Comparison of ENCODE assay signal across 8 cellular contexts in the genomic region with DNA sequence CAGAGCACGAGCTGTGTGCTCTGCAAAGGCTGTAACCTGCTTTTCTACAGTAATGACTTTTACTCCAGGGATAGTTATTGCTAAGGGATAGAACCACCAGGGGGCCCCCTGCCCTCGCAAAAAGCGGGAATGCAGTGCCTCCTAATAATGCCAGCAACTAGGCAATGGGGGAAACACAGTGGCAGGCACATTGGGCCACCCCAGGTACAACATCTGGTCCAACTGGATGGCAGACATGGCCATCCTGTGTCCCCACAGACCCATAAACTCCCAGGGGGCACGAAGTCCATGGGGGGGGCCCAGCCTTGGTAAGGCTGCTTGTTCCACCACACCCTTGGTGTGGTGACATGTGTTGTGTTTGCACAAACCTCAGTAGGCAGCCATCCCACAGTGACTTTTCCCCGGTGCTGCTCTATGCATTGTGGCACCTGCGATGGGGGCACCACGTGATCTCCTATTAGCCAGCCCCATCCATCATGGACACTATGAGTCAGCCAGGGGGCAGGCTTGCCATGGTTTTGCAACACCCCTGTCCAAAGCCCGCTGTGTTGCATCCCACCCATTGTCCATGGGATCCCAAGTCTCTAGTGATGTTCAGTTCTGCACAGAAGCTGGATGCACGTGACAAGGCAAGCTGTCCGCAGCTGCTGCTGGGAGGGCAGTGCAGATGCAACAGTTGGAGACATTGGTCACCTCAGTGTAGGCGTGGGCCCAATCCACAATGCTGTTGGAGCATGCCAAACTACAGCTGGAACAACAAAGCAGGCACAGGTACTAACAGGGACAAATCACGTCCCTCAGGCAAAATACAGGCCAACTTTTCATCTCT.
DNase-seq lines count a peak whose midpoint lies in the region; ATAC-seq and TF ChIP-seq lines count a peak whose summit lies in the region.

No MANE protein-coding gene starts in this region.

- no peaks in the 10 kb centered on the region for H3K9me3 ChIP-seq in body of pancreas
- no peaks in the 10 kb centered on the region for H3K9me3 ChIP-seq in lower lobe of right lung

- no peak for DNase-seq in CD14-positive monocyte (ENCODE audit: low spot score)
- DNase-seq in NCI-H774 (lab: John Stamatoyannopoulos, UW): peak; percentile 37
- DNase-seq in body of pancreas: peak; percentile 57 to 82 (median 65)
- peak; percentile 51 for DNase-seq in lower lobe of right lung

- intact Hi-C loops in CD14-positive monocyte (cut with micrococcal nuclease): no loop called here
- intact Hi-C loops in body of pancreas (cut with DNase I): no loop called here
- intact Hi-C loops in lower lobe of right lung (cut with DNase I): no loop called here

- no peaks in the 10 kb centered on the region for H3K36me3 Mint-ChIP-seq in CD14-positive monocyte

- ATAC-seq in GM18907 (IDR thresholded peaks at IDR 0.05; ENCODE audit: unreplicated experiment) (peak; percentile 37), body of pancreas (peak; percentile 58), lower lobe of right lung (peak; percentile 33 to 41), GM21367 (IDR thresholded peaks at IDR 0.05; ENCODE audit: unreplicated experiment) (no peak), GM21381 (IDR thresholded peaks at IDR 0.05; ENCODE audit: unreplicated experiment) (no peak), HG02642 (IDR thresholded peaks at IDR 0.05; ENCODE audit: poor library complexity, unreplicated experiment) (no peak)

- H3K27ac ChIP-seq in body of pancreas: no peak overlapping the region
- no peak overlapping the region for H3K27ac ChIP-seq in lower lobe of right lung

- no peak for TF ChIP-seq POLR2A in body of pancreas (IDR thresholded peaks at IDR 0.05)

- 67 to 70% methylated on average over 8 to 12 of the region's 12 CpGs for WGBS in body of pancreas, 2 donors

- peak; percentile 34 for TF ChIP-seq CTCF in CD14-positive monocyte (IDR thresholded peaks at IDR 0.05)
- TF ChIP-seq CTCF in body of pancreas (IDR thresholded peaks at IDR 0.05): peak; percentile 11 to 64 (median 51)
- peak; percentile 34 for TF ChIP-seq CTCF in lower lobe of right lung (IDR thresholded peaks at IDR 0.05)

- no peak overlapping the region for H3K4me3 ChIP-seq in body of pancreas
- H3K4me3 ChIP-seq in lower lobe of right lung: no peak overlapping the region

- peaks cover 12% of the 10 kb centered on the region for H3K4me1 Mint-ChIP-seq in CD14-positive monocyte

- peak overlapping the region in 2 of 7 donors; percentile 25 to 29 for H3K27ac Mint-ChIP-seq in CD14-positive monocyte

- peaks cover 27% of the 10 kb centered on the region for H3K4me1 ChIP-seq in body of pancreas
- H3K4me1 ChIP-seq in lower lobe of right lung: no peaks in the 10 kb centered on the region

- H3K9me3 Mint-ChIP-seq in CD14-positive monocyte: peaks cover 0 to 5% (median 0%) of the 10 kb centered on the region in 7 donors

- no peaks in the 10 kb centered on the region for H3K27me3 ChIP-seq in body of pancreas
- no peaks in the 10 kb centered on the region for H3K27me3 ChIP-seq in lower lobe of right lung (ENCODE audit: low read depth)

- no peak overlapping the region for H3K4me3 Mint-ChIP-seq in CD14-positive monocyte

- no peaks in the 10 kb centered on the region for H3K36me3 ChIP-seq in body of pancreas (replicated peaks in 1 of 2; ENCODE audit: insufficient read depth in 1 of 2, low read depth in 2 of 2)
- H3K36me3 ChIP-seq in lower lobe of right lung: no peaks in the 10 kb centered on the region

- peaks cover 0 to 2% (median 1%) of the 10 kb centered on the region in 3 donors for H3K27me3 Mint-ChIP-seq in CD14-positive monocyte (ENCODE audit: low read depth in 3 of 3)

Comparison
In these comparisons a context has a peak if more than half of its experiments do, and no peak if none do; other contexts are left out.
1. ATAC-seq: peak in GM18907 (single experiment), body of pancreas (single experiment) and lower lobe of right lung (2 of 2); none in GM21367 (single experiment), GM21381 (single experiment) and HG02642 (single experiment).
2. Peak in every context shown above with its lines, with median percentiles within 50 percentile points of each other: CTCF ChIP-seq.